8 cellular contexts compared by ENCODE assay signal in genomic region chr1:64117492-64117891, GRCh38.
"Had no signal": no experiment of that assay in that cellular context is flagged by ENCODE, and none has a peak within 500 bp of the region (broad histone marks: within the 10 kb centered on the region; RNA-seq: fewer than 3 reads in every experiment).

No MANE protein-coding gene starts in this region.

- H3K4me2 ChIP-seq: GM23338 had no signal

- ATAC-seq: GM23338 had no signal

- FAIRE-seq: H1, H54, HTR-8/SVneo had no signal

- H3K27ac Mint-ChIP-seq: GM23338, IgD-negative memory B cell had no signal

- H2AFZ ChIP-seq: GM23338 had no signal

- H3K36me3 Mint-ChIP-seq: IgD-negative memory B cell had no signal

- H3K4me3 Mint-ChIP-seq: GM23338, H9, IgD-negative memory B cell had no signal

- DNase-seq: H9, HCEC 1CT, KG1 had no signal

- H3K9me3 Mint-ChIP-seq: GM23338, H9 had no signal

- H3K4me3 ChIP-seq: GM23338 had no signal
